Comparison of ENCODE assay signal across 24 cellular contexts in genomic region chr5:2507611-2508010, GRCh38.
DNase-seq lines count a peak whose midpoint lies in the region; ATAC-seq and TF ChIP-seq lines count a peak whose summit lies in the region.
"Had no signal": no experiment of that assay in that cellular context is flagged by ENCODE, and none has a peak within 500 bp of the region (broad histone marks: within the 10 kb centered on the region; RNA-seq: fewer than 3 reads in every experiment).

No MANE protein-coding gene starts in this region.

- H3K4me3 ChIP-seq in right atrium auricular region (no peak overlapping the region), left ventricle myocardium inferior (no peak overlapping the region), esophagus muscularis mucosa (no peak overlapping the region), neural progenitor cell (no peak overlapping the region)
- H3K4me3 ChIP-seq: BLaER1, GM12878 had no signal

- DNase-seq in right atrium auricular region (ENCODE audit: low spot score) (peak; percentile 34), left ventricle myocardium inferior (no peak), esophagus muscularis mucosa (ENCODE audit: extremely low spot score) (peak; percentile 91), neural progenitor cell (ENCODE audit: low spot score) (no peak), NCI-H526 (lab: John Stamatoyannopoulos, UW) (no peak)
- DNase-seq in effector CD4-positive, alpha-beta T cell, result no peak
- DNase-seq: ACHN; BE2C; C1 segment of cervical spinal cord; CD4-positive, alpha-beta memory T cell; CD4-positive, CD25-positive, alpha-beta regulatory T cell; CD8-positive, alpha-beta memory T cell; COR-L47; DMS 273 treated with DMSO at 0.1 percent for 48 hours; DMS153; DMS53; DMS79; DND-41; EL; GDM1 had no signal

- peaks cover 4% of the 10 kb centered on the region for H3K9me3 Mint-ChIP-seq in neural progenitor cell

- intact Hi-C loops in left ventricle myocardium inferior (cut with micrococcal nuclease) (no loop called here), esophagus muscularis mucosa (cut with DNase I) (no loop called here)

- no peak overlapping the region for H3K4me2 ChIP-seq in neural progenitor cell
- H3K4me2 ChIP-seq: BLaER1 had no signal

- H3K4me1 ChIP-seq in right atrium auricular region (no peaks in the 10 kb centered on the region), left ventricle myocardium inferior (no peaks in the 10 kb centered on the region), esophagus muscularis mucosa (no peaks in the 10 kb centered on the region), neural progenitor cell (no peaks in the 10 kb centered on the region)
- H3K4me1 ChIP-seq: BE2C had no signal

- no peaks in the 10 kb centered on the region for H3K79me2 ChIP-seq in neural progenitor cell (ENCODE audit: low read depth)

- H4K20me1 ChIP-seq in neural progenitor cell (ENCODE audit: low read depth), result no peaks in the 10 kb centered on the region
- H4K20me1 ChIP-seq: BLaER1 had no signal

- H3K36me3 Mint-ChIP-seq in neural progenitor cell, result no peaks in the 10 kb centered on the region
- H3K36me3 Mint-ChIP-seq: CD14-positive monocyte; CD4-positive, alpha-beta memory T cell; CD4-positive, CD25-positive, alpha-beta regulatory T cell; CD8-positive, alpha-beta memory T cell had no signal

- no peak for ATAC-seq in GM19328 (IDR thresholded peaks at IDR 0.05; ENCODE audit: unreplicated experiment)
- ATAC-seq: GM12878 had no signal

- no peak overlapping the region for H3K27ac ChIP-seq in right atrium auricular region
- H3K27ac ChIP-seq in left ventricle myocardium inferior (replicated peaks), result no peak overlapping the region
- no peak overlapping the region for H3K27ac ChIP-seq in esophagus muscularis mucosa (replicated peaks in 1 of 4)
- no peak overlapping the region for H3K27ac ChIP-seq in neural progenitor cell
- H3K27ac ChIP-seq: BLaER1 had no signal

- peaks cover 5% of the 10 kb centered on the region for H3K4me1 Mint-ChIP-seq in neural progenitor cell
- H3K4me1 Mint-ChIP-seq: CD14-positive monocyte; CD4-positive, alpha-beta memory T cell; CD4-positive, CD25-positive, alpha-beta regulatory T cell; CD8-positive, alpha-beta memory T cell had no signal

- no peak overlapping the region for H3K9ac ChIP-seq in neural progenitor cell
- H3K9ac ChIP-seq: BLaER1 had no signal

- H3K36me3 ChIP-seq in right atrium auricular region (no peaks in the 10 kb centered on the region), left ventricle myocardium inferior (no peaks in the 10 kb centered on the region), esophagus muscularis mucosa (no peaks in the 10 kb centered on the region), neural progenitor cell (no peaks in the 10 kb centered on the region)
- H3K36me3 ChIP-seq: BE2C, BLaER1 had no signal

- no peaks in the 10 kb centered on the region for H3K27me3 ChIP-seq in right atrium auricular region
- peaks cover 42% of the 10 kb centered on the region for H3K27me3 ChIP-seq in left ventricle myocardium inferior (ENCODE audit: low read depth)
- no peaks in the 10 kb centered on the region for H3K27me3 ChIP-seq in esophagus muscularis mucosa
- no peaks in the 10 kb centered on the region for H3K27me3 ChIP-seq in neural progenitor cell
- H3K27me3 ChIP-seq: BE2C, BLaER1 had no signal

- TF ChIP-seq EP300 in esophagus muscularis mucosa (IDR thresholded peaks at IDR 0.05), result no peak

- H2AFZ ChIP-seq in neural progenitor cell (replicated peaks), result no peak overlapping the region

- whole genome bisulfite sequencing in esophagus muscularis mucosa, result 82% methylated on average over 5 of the region's 5 CpGs

- no peaks in the 10 kb centered on the region for H3F3A ChIP-seq in neural progenitor cell (ENCODE audit: low read depth)

- peaks cover 4% of the 10 kb centered on the region for H3K27me3 Mint-ChIP-seq in neural progenitor cell (ENCODE audit: insufficient read depth, low read depth)
- H3K27me3 Mint-ChIP-seq: CD4-positive, alpha-beta memory T cell; CD4-positive, CD25-positive, alpha-beta regulatory T cell had no signal

- no peaks in the 10 kb centered on the region for H3K9me3 ChIP-seq in right atrium auricular region
- H3K9me3 ChIP-seq in left ventricle myocardium inferior (replicated peaks), result peaks cover 7% of the 10 kb centered on the region
- peaks cover 0 to 4% (median 0%) of the 10 kb centered on the region in 4 donors for H3K9me3 ChIP-seq in esophagus muscularis mucosa
- no peaks in the 10 kb centered on the region for H3K9me3 ChIP-seq in neural progenitor cell (ENCODE audit: low read depth)
- H3K9me3 ChIP-seq: BE2C had no signal

- TF ChIP-seq CTCF in right atrium auricular region (IDR thresholded peaks at IDR 0.05) (no peak), left ventricle myocardium inferior (IDR thresholded peaks at IDR 0.05; ENCODE audit: borderline replicate concordance) (no peak), esophagus muscularis mucosa (IDR thresholded peaks at IDR 0.05) (no peak), neural progenitor cell (IDR thresholded peaks at IDR 0.05) (no peak)

- no peak overlapping the region for H3K4me3 Mint-ChIP-seq in neural progenitor cell
- H3K4me3 Mint-ChIP-seq: CD14-positive monocyte; CD4-positive, alpha-beta memory T cell; CD4-positive, CD25-positive, alpha-beta regulatory T cell; CD8-positive, alpha-beta memory T cell had no signal

- no peak for TF ChIP-seq POLR2A in esophagus muscularis mucosa (IDR thresholded peaks at IDR 0.05; ENCODE audit: low read depth)

- H3K27ac Mint-ChIP-seq in neural progenitor cell, result peak overlapping the region; percentile 69
- H3K27ac Mint-ChIP-seq: CD14-positive monocyte; CD4-positive, alpha-beta memory T cell; CD4-positive, CD25-positive, alpha-beta regulatory T cell; CD8-positive, alpha-beta memory T cell had no signal

Comparison
In these comparisons a context has a peak if more than half of its experiments do, and no peak if none do; other contexts are left out.
1. DNase-seq: peak in right atrium auricular region (single experiment) and esophagus muscularis mucosa (single experiment); none in left ventricle myocardium inferior (single experiment), neural progenitor cell (single experiment), NCI-H526 (0 of 2) and effector CD4-positive, alpha-beta T cell (single experiment).